In the genomic region with DNA sequence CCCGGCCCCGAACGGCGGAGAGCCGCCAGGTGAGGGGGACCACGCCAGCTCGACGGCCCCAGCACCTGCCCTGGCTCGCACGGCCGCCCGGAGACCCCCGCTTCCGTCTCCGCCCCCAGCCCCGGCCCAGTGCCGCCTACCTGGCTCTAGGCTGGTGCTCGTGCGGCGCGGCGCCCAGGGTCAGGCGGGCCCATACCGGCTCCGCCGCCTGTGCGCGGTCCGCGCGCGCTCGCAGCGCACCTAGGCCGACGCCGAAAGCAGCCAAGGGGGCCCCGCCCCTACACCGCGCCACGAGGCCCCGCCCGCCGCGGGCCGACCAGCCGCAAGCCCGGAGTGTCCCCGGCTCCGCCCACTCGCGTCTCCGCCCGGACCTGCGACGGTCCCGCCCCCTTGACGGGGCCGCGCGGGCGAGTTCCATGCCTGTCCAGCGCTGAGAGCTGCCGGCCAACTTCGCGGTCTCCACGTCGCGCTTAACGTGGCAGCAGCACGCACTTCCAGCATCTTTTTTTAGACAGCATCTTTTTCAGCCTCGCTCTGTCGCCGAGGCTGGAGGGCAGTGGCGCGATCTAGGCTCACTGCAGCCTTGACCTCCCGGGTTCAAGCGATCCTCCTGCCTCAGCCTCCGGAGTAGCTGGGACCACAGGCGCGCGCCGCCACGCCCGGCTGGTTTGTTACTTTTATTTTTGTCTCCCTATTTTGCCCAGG, we compare ENCODE assay signal across 8 cellular contexts. TPM values are rescaled to one million over a fixed set of nuclear protein-coding genes. Genes with fewer than 3 reads are reported as not detected.
DNase-seq lines count a peak whose midpoint lies in the region; ATAC-seq and TF ChIP-seq lines count a peak whose summit lies in the region.

A gene with protein sequence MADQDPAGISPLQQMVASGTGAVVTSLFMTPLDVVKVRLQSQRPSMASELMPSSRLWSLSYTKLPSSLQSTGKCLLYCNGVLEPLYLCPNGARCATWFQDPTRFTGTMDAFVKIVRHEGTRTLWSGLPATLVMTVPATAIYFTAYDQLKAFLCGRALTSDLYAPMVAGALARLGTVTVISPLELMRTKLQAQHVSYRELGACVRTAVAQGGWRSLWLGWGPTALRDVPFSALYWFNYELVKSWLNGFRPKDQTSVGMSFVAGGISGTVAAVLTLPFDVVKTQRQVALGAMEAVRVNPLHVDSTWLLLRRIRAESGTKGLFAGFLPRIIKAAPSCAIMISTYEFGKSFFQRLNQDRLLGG (minus strand): TSS at position 253 of the 705 bp plus-strand sequence. CDS start 1,261 bp downstream, outside the sequence.

- peak; percentile 52 for ATAC-seq in HG03378 (IDR thresholded peaks at IDR 0.05; ENCODE audit: unreplicated experiment)
- ATAC-seq in activated CD4-positive, alpha-beta T cell treated with anti-CD3 and anti-CD28 coated beads for 36 hours, result peak; percentile 74

- H3K9me3 Mint-ChIP-seq in activated CD4-positive, alpha-beta T cell treated with anti-CD3 and anti-CD28 coated beads for 36 hours (ENCODE audit: low read depth), result no peaks in the 10 kb centered on the region
- no peaks in the 10 kb centered on the region for H3K9me3 Mint-ChIP-seq in chondrocyte (ENCODE audit: low read depth)

- peak within 1 kb of the TSS; percentile 94 for H3K27ac Mint-ChIP-seq in activated CD4-positive, alpha-beta T cell treated with anti-CD3 and anti-CD28 coated beads for 36 hours
- H3K27ac Mint-ChIP-seq in chondrocyte (ENCODE audit: unreplicated experiment), result peak within 1 kb of the TSS; percentile 95

- no peaks in the 10 kb centered on the region for H3K27me3 Mint-ChIP-seq in activated CD4-positive, alpha-beta T cell treated with anti-CD3 and anti-CD28 coated beads for 36 hours
- no peaks in the 10 kb centered on the region for H3K27me3 Mint-ChIP-seq in chondrocyte (ENCODE audit: low read depth)

- peak within 1 kb of the TSS; percentile 84 for H3K4me3 Mint-ChIP-seq in activated CD4-positive, alpha-beta T cell treated with anti-CD3 and anti-CD28 coated beads for 36 hours
- peak within 1 kb of the TSS; percentile 90 for H3K4me3 Mint-ChIP-seq in chondrocyte (ENCODE audit: unreplicated experiment)

- intact Hi-C loops in activated CD4-positive, alpha-beta T cell treated with anti-CD3 and anti-CD28 coated beads for 36 hours (cut with DNase I, micrococcal nuclease), result loop anchor here (1.0 to 5.0 kb wide), 14 partner anchors 16 to 573 kb away; a partner anchor contains a TSS

- TF ChIP-seq CTCF in chondrocyte (IDR thresholded peaks at IDR 0.05), result peak; percentile 4

- DNase-seq in AML-193 (lab: John Stamatoyannopoulos, UW) (peak; percentile 94 to 95), NCI-H460 (ENCODE audit: extremely low read depth, low read depth) (peak; percentile 88), chondrocyte (ENCODE audit: low spot score) (no peak), kidney glomerular epithelial cell (lab: John Stamatoyannopoulos, UW) (peak; percentile 68)
- DNase-seq in activated CD4-positive, alpha-beta T cell treated with anti-CD3 and anti-CD28 coated beads for 36 hours, result peak; percentile 97
- peak; percentile 91 to 92 for DNase-seq in stimulated activated CD4-positive, alpha-beta T cell treated with anti-CD3 and anti-CD28 coated beads, Interleukin-1b, Interleukin-23, amount 100 ng/mL, for 1 hour (ENCODE audit: low read depth in 2 of 2)

- peaks cover 12% of the 10 kb centered on the region for H3K36me3 Mint-ChIP-seq in activated CD4-positive, alpha-beta T cell treated with anti-CD3 and anti-CD28 coated beads for 36 hours (ENCODE audit: low read depth)
- H3K36me3 Mint-ChIP-seq in chondrocyte (ENCODE audit: low read depth), result peaks cover 9% of the 10 kb centered on the region

- CTCF ChIA-PET in activated CD4-positive, alpha-beta T cell treated with anti-CD3 and anti-CD28 coated beads for 36 hours (lab: Charles Lee), result interaction anchor here (0.6 to 1.1 kb wide), 5 partner anchors 11 to 361 kb away, joined by 3 to 5 read pairs (median 4); no protein-coding TSS in a partner anchor

- TF ChIP-seq POLR2A in GM19099 (IDR thresholded peaks at IDR 0.05; ENCODE audit: extremely low read depth, insufficient read length, low read depth), result peak; percentile 86

- H3K4me1 Mint-ChIP-seq in activated CD4-positive, alpha-beta T cell treated with anti-CD3 and anti-CD28 coated beads for 36 hours, result peaks cover 21% of the 10 kb centered on the region
- H3K4me1 Mint-ChIP-seq in chondrocyte (ENCODE audit: low read depth), result peaks cover 24% of the 10 kb centered on the region

- POLR2A ChIA-PET in activated CD4-positive, alpha-beta T cell treated with anti-CD3 and anti-CD28 coated beads for 36 hours (lab: Charles Lee), result interaction anchor here (0.8 to 1.3 kb wide), 2 partner anchors 106 to 115 kb away, joined by 3 to 5 read pairs; no protein-coding TSS in a partner anchor

RNA-seq across cellular contexts. Expression of the gene that starts here (rescaled TPM):
- total RNA-seq in NCI-H460 (2014; rRNA removed; shearing (Covaris generic)), result 116 and 127 TPM in 2 replicates
- polyA plus RNA-seq in NCI-H460 (2014; cell fraction: nucleus; rRNA removed), result 406 and 441 TPM in 2 replicates
- 100 to 1,000 TPM; 127 to 129 TPM for total RNA-seq in activated CD4-positive, alpha-beta T cell treated with anti-CD3 and anti-CD28 coated beads for 36 hours
- total RNA-seq in chondrocyte, result 78.6 to 95.5 TPM (median 84.1 TPM) in 3 replicates
